8 cellular contexts compared by ENCODE assay signal in the genomic region with DNA sequence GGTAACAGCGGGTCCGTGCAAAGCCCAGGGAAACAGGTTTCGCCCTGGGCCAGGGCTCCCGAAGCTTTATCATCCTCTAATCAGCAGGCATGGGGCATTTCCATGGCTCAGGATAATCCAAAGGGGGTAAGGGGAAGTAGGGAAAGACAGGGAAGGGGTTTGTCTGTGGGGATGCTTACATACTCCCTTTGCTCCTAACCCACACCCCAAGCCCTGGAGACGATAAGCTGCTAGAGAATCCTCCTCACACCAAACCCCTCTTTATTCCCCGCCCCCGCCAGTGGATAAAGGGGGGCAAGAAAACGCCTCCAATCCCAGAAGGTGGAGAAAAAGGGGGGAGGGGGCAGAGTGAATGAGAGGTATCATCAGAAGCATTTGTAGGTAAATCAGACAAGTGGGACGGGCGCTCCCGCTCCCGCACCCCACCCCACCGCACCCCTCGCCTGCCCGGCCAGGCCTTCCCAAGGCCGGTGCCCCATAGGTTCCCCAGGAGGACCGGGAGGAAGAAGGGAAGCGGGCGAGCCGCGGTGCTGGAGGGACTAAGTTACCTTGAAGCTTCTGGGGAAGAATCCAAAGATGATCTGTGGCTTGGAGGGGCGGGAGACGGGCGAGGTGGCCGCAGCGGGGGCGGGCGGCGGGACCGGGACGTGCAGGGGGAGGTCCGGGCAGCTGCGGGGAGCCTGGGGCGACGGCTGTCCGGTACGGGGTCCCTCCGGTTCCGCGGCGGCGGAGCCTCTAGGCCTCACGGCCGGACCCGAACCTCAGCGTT. TPM values are rescaled to one million over a fixed set of nuclear protein-coding genes. Genes with fewer than 3 reads are reported as not detected.
A peak's percentile ranks its signal among the peaks of the same experiment; 100 is the strongest.
DNase-seq lines count a peak whose midpoint lies in the region; ATAC-seq and TF ChIP-seq lines count a peak whose summit lies in the region.

No MANE protein-coding gene starts in this region.

- H3K4me1 ChIP-seq in Peyer's patch, result peaks cover 0 to 17% (median 2%) of the 10 kb centered on the region in 4 donors

- peak overlapping the region; percentile 93 for H3K4me3 Mint-ChIP-seq in central memory CD8-positive, alpha-beta T cell

- no peaks in the 10 kb centered on the region for H3K9me3 Mint-ChIP-seq in central memory CD8-positive, alpha-beta T cell

- peak overlapping the region; percentile 84 to 92 (median 90) for H3K27ac ChIP-seq in Peyer's patch

- TF ChIP-seq CTCF in Peyer's patch (IDR thresholded peaks at IDR 0.05), result no peak

- DNase-seq in activated CD4-positive, alpha-beta T cell treated with anti-CD3 and anti-CD28 coated beads for 4 hours, result peak; percentile 4 to 10
- no peak for DNase-seq in activated CD4-positive, alpha-beta T cell treated with anti-CD3 and anti-CD28 coated beads, Interleukin-2, amount 50 U/mL, for 1 hour
- DNase-seq in Peyer's patch (peak in 2 of 3 donors; percentile 17 to 53), left lobe of liver (ENCODE audit: low spot score) (peak; percentile 47), superior temporal gyrus (ENCODE audit: extremely low spot score) (peak; percentile 16), Ammon's horn (ENCODE audit: low spot score) (no peak)
- DNase-seq in central memory CD8-positive, alpha-beta T cell (ENCODE audit: low spot score in 2 of 2), result no peak

- peak overlapping the region; percentile 91 for H3K27ac Mint-ChIP-seq in central memory CD8-positive, alpha-beta T cell (ENCODE audit: low read depth)

- H3K36me3 ChIP-seq in Peyer's patch, result peaks cover 0 to 23% (median 3%) of the 10 kb centered on the region in 3 donors

- H3K27me3 ChIP-seq in Peyer's patch, result no peaks in the 10 kb centered on the region

- no peaks in the 10 kb centered on the region for H3K9me3 ChIP-seq in Peyer's patch

- H3K4me1 Mint-ChIP-seq in central memory CD8-positive, alpha-beta T cell, result peaks cover 31% of the 10 kb centered on the region

- ATAC-seq in HG02798 (IDR thresholded peaks at IDR 0.05; ENCODE audit: poor library complexity, unreplicated experiment) (peak; percentile 6), left lobe of liver (peak; percentile 37)
- ATAC-seq in central memory CD8-positive, alpha-beta T cell (replicated peaks; ENCODE audit: extremely low read depth, poor library complexity, severe bottlenecking), result no peak

- H3K27me3 Mint-ChIP-seq in central memory CD8-positive, alpha-beta T cell, result no peaks in the 10 kb centered on the region

- peak overlapping the region; percentile 80 to 96 (median 90) for H3K4me3 ChIP-seq in Peyer's patch

- H3K36me3 Mint-ChIP-seq in central memory CD8-positive, alpha-beta T cell (ENCODE audit: insufficient read depth), result peaks cover 38% of the 10 kb centered on the region

- no peak for TF ChIP-seq POLR2A in Peyer's patch (IDR thresholded peaks at IDR 0.05)

RNA-seq across cellular contexts. Expression of gene PPP2R5E, which starts 0.8 kb away (rescaled TPM):
- total RNA-seq in Peyer's patch (10 to 100 TPM; 14.9 to 19.3 (median 17.0) TPM), left lobe of liver (13.7 TPM)

Comparison
In these comparisons a context has a peak if more than half of its experiments do, and no peak if none do; other contexts are left out.
1. DNase-seq: peak in activated CD4-positive, alpha-beta T cell treated with anti-CD3 and anti-CD28 coated beads for 4 hours (2 of 2), Peyer's patch (2 of 3), left lobe of liver (single experiment) and superior temporal gyrus (single experiment); none in activated CD4-positive, alpha-beta T cell treated with anti-CD3 and anti-CD28 coated beads, Interleukin-2, amount 50 U/mL, for 1 hour (single experiment), central memory CD8-positive, alpha-beta T cell (0 of 2) and Ammon's horn (single experiment).